Comparison of ENCODE assay signal across 1 cellular context in genomic region chr16:3690470-3690918, GRCh38.
A peak's percentile ranks its signal among the peaks of the same experiment; 100 is the strongest.
TF ChIP-seq lines count a peak whose summit lies in the region.

No MANE protein-coding gene starts in this region.

TF ChIP-seq in H1, 55 proteins besides CTCF, POLR2A, EP300 and RAD21 (continued from another document):
- 0 out of 2 replicates have a peak, but pooled peaks have one; percentile 27 for TF ChIP-seq CREB1 (IDR thresholded peaks at IDR 0.05)
